In the genomic region with DNA sequence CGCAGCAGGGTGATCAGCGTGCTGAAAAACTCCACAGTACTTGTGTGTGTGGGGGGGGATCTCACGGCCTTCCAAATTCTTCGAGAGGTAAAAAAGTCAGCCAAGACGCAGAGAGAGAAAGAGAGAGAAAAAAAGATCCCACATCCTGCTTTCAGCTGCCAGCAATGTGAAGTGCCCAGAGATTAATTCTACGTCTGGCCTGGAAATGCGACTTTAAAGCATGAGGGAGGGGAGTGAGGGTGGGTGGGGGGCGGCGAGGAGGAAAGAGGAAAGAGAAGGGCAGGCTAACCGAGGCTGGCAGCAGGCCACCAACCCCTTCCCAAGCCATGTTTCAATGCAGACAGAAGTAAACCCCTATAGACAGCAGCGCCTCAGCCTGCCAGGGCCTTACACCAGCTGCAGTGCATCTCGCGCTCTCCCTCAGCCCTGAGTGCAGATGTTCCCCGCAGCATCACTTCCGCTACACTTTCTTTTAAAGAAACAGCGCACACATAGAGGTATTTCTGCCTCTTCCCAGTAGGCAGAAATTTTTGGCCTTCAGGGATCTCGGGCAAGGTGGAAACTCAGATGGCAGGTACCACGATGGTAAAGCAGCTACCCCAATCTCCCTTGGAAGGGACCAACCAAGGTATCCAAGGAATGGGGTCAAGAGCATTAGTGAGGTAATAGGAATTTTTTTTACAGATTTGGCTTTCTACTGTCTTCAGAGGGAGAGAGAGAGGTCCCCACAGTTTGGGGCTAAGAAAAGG, we compare ENCODE assay signal across 8 cellular contexts.
DNase-seq lines count a peak whose midpoint lies in the region; ATAC-seq, FAIRE-seq and TF ChIP-seq lines count a peak whose summit lies in the region.

No MANE protein-coding gene starts in this region.

- TF ChIP-seq POLR2A in GM18526 (IDR thresholded peaks at IDR 0.05; ENCODE audit: extremely low read depth, insufficient read length), result peak; percentile 73

- peaks cover 55% of the 10 kb centered on the region for H3K4me1 ChIP-seq in astrocyte (ENCODE audit: insufficient read depth, low read length)

- DNase-seq in T-helper 22 cell (ENCODE audit: low read depth), result peak; percentile 43
- DNase-seq in astrocyte (ENCODE audit: low read depth), result peak; percentile 99
- DNase-seq in iPS-NIHi11 (ENCODE audit: low spot score), result peak; percentile 52
- peak; percentile 49 to 57 for DNase-seq in stimulated activated CD4-positive, alpha-beta T cell treated with anti-CD3 and anti-CD28 coated beads, Interleukin-2, amount 100 ng/mL, for 48 hours
- no peak for DNase-seq in D721Med (ENCODE audit: insufficient read length, low spot score)
- DNase-seq in NCI-H774 (lab: John Stamatoyannopoulos, UW), result no peak

- no peaks in the 10 kb centered on the region for H3K27me3 ChIP-seq in astrocyte (ENCODE audit: insufficient read depth, low read length)

- peaks cover 53% of the 10 kb centered on the region for H3K4me1 Mint-ChIP-seq in astrocyte (ENCODE audit: low read depth, unreplicated experiment)

- no peak for TF ChIP-seq CTCF in astrocyte (IDR thresholded peaks at IDR 0.05; ENCODE audit: insufficient read depth, low read depth, low read length)
- TF ChIP-seq CTCF in D721Med (IDR thresholded peaks at IDR 0.05; ENCODE audit: insufficient read depth, missing control alignments), result no peak

- H3K4me3 ChIP-seq in astrocyte (ENCODE audit: insufficient read depth, low read depth, low read length), result peak overlapping the region; percentile 57

- ATAC-seq in HG02981 (IDR thresholded peaks at IDR 0.05; ENCODE audit: unreplicated experiment), result peak; percentile 88

- H3K36me3 Mint-ChIP-seq in astrocyte (ENCODE audit: low read depth, unreplicated experiment), result peaks cover 7% of the 10 kb centered on the region

- H3K4me2 ChIP-seq in astrocyte (ENCODE audit: low read length), result peak overlapping the region; percentile 83

- H3K36me3 ChIP-seq in astrocyte (ENCODE audit: insufficient read depth, low read length), result no peaks in the 10 kb centered on the region

- H3K9ac ChIP-seq in astrocyte (ENCODE audit: low read length), result peak overlapping the region; percentile 93

- peak overlapping the region; percentile 98 for H3K27ac ChIP-seq in astrocyte (ENCODE audit: low read depth, low read length)

- no peak overlapping the region for H2AFZ ChIP-seq in astrocyte (ENCODE audit: low read depth, low read length)

- peaks cover 1% of the 10 kb centered on the region for H3K9me3 Mint-ChIP-seq in astrocyte (ENCODE audit: unreplicated experiment)

- H3K27ac Mint-ChIP-seq in astrocyte (ENCODE audit: unreplicated experiment), result peak overlapping the region; percentile 99

- H3K4me3 Mint-ChIP-seq in astrocyte (ENCODE audit: unreplicated experiment), result peak overlapping the region; percentile 43

- H3K27me3 Mint-ChIP-seq in astrocyte (ENCODE audit: low read depth, unreplicated experiment), result no peaks in the 10 kb centered on the region

- H3K79me2 ChIP-seq in astrocyte (ENCODE audit: insufficient read depth, low read length), result peaks cover 42% of the 10 kb centered on the region

- H4K20me1 ChIP-seq in astrocyte (ENCODE audit: insufficient read depth, low read length), result no peaks in the 10 kb centered on the region

- H3K9me3 ChIP-seq in astrocyte (ENCODE audit: insufficient read depth, low read depth, low read length), result no peaks in the 10 kb centered on the region

- FAIRE-seq in astrocyte (lab: Jason Lieb, UNC), result no peak
- FAIRE-seq in D721Med (lab: Jason Lieb, UNC), result no peak

Comparison
In these comparisons a context has a peak if more than half of its experiments do, and no peak if none do; other contexts are left out.
1. DNase-seq: peak in T-helper 22 cell (single experiment), astrocyte (single experiment), iPS-NIHi11 (single experiment) and stimulated activated CD4-positive, alpha-beta T cell treated with anti-CD3 and anti-CD28 coated beads, Interleukin-2, amount 100 ng/mL, for 48 hours (2 of 2); none in D721Med (single experiment) and NCI-H774 (single experiment).